8 cellular contexts compared by ENCODE assay signal in genomic region chr6:55276745-55277627, GRCh38. TPM values are rescaled to one million over a fixed set of nuclear protein-coding genes. Genes with fewer than 3 reads are reported as not detected.
DNase-seq lines count a peak whose midpoint lies in the region; ATAC-seq and TF ChIP-seq lines count a peak whose summit lies in the region.

No MANE protein-coding gene starts in this region.

- H3K4me1 Mint-ChIP-seq in activated CD4-positive, alpha-beta T cell treated with anti-CD3 and anti-CD28 coated beads, Interleukin-2, amount 10 ng/mL, durations not matched to agents 24 days and 14 days = no peaks in the 10 kb centered on the region

- H3K27me3 ChIP-seq in tibial artery = no peaks in the 10 kb centered on the region

- peak; percentile 58 for DNase-seq in activated CD4-positive, alpha-beta T cell treated with anti-CD3 and anti-CD28 coated beads, Interleukin-2, amount 10 ng/mL, durations not matched to agents 24 days and 14 days
- no peak for DNase-seq in activated CD4-positive, alpha-beta T cell treated with anti-CD3 and anti-CD28 coated beads for 1 hour
- DNase-seq in NCI-H510A (lab: John Stamatoyannopoulos, UW) = peak; percentile 34
- DNase-seq in astrocyte of the spinal cord (ENCODE audit: low read depth, low spot score) = peak; percentile 74
- peak; percentile 55 for DNase-seq in inferior parietal cortex (ENCODE audit: extremely low spot score)
- DNase-seq in tibial artery = no peak
- no peak for DNase-seq in stimulated activated naive CD8-positive, alpha-beta T cell treated with anti-CD3 and anti-CD28 coated beads, Interleukin-15, Interleukin-2, amounts not matched to agents 100 U/mL and 50 U/mL, for 24 hours

- ATAC-seq in HG03159 (IDR thresholded peaks at IDR 0.05; ENCODE audit: unreplicated experiment) = peak; percentile 89
- no peak for ATAC-seq in stimulated activated naive CD8-positive, alpha-beta T cell treated with anti-CD3 and anti-CD28 coated beads, Interleukin-15, Interleukin-2, amounts not matched to agents 100 U/mL and 50 U/mL, for 24 hours

- no peaks in the 10 kb centered on the region for H3K4me1 ChIP-seq in tibial artery

- H3K9me3 ChIP-seq in tibial artery = no peaks in the 10 kb centered on the region

- H3K36me3 ChIP-seq in tibial artery = no peaks in the 10 kb centered on the region

- H3K36me3 Mint-ChIP-seq in activated CD4-positive, alpha-beta T cell treated with anti-CD3 and anti-CD28 coated beads, Interleukin-2, amount 10 ng/mL, durations not matched to agents 24 days and 14 days (ENCODE audit: low read depth) = no peaks in the 10 kb centered on the region

- no peaks in the 10 kb centered on the region for H3K9me3 Mint-ChIP-seq in activated CD4-positive, alpha-beta T cell treated with anti-CD3 and anti-CD28 coated beads, Interleukin-2, amount 10 ng/mL, durations not matched to agents 24 days and 14 days

- no peak overlapping the region for H3K27ac ChIP-seq in tibial artery

- in situ Hi-C loops in astrocyte of the spinal cord (cut with HindIII; ENCODE audit: low sequenced_read_pairs) = no loop called here

- intact Hi-C loops in activated CD4-positive, alpha-beta T cell treated with anti-CD3 and anti-CD28 coated beads, Interleukin-2, amount 10 ng/mL, durations not matched to agents 24 days and 14 days (cut with micrococcal nuclease) = loop anchor here (5.0 kb wide), 1 partner anchor 610 kb away; no protein-coding TSS in a partner anchor
- intact Hi-C loops in tibial artery (cut with DNase I; ENCODE audit: low total_unique reads) = no loop called here

- H3K4me3 ChIP-seq in astrocyte of the spinal cord (ENCODE audit: low read depth, low read length) = no peak overlapping the region
- H3K4me3 ChIP-seq in tibial artery = no peak overlapping the region

- TF ChIP-seq CTCF in astrocyte of the spinal cord (IDR thresholded peaks at IDR 0.05; ENCODE audit: low read depth, low read length) = peak; percentile 67
- TF ChIP-seq CTCF in tibial artery (IDR thresholded peaks at IDR 0.05) = peak; percentile 20 to 30

- no peaks in the 10 kb centered on the region for H3K27me3 Mint-ChIP-seq in activated CD4-positive, alpha-beta T cell treated with anti-CD3 and anti-CD28 coated beads, Interleukin-2, amount 10 ng/mL, durations not matched to agents 24 days and 14 days

- H3K27ac Mint-ChIP-seq in activated CD4-positive, alpha-beta T cell treated with anti-CD3 and anti-CD28 coated beads, Interleukin-2, amount 10 ng/mL, durations not matched to agents 24 days and 14 days = no peak overlapping the region

- H3K4me3 Mint-ChIP-seq in activated CD4-positive, alpha-beta T cell treated with anti-CD3 and anti-CD28 coated beads, Interleukin-2, amount 10 ng/mL, durations not matched to agents 24 days and 14 days = no peak overlapping the region

RNA-seq across cellular contexts. Expression of gene GFRAL, which starts 50.3 kb away (rescaled TPM):
- total RNA-seq in activated CD4-positive, alpha-beta T cell treated with anti-CD3 and anti-CD28 coated beads, Interleukin-2, amount 10 ng/mL, durations not matched to agents 24 days and 14 days = not detected in 2 replicates

Comparison
In these comparisons a context has a peak if more than half of its experiments do, and no peak if none do; other contexts are left out.
1. DNase-seq: peak in activated CD4-positive, alpha-beta T cell treated with anti-CD3 and anti-CD28 coated beads, Interleukin-2, amount 10 ng/mL, durations not matched to agents 24 days and 14 days (single experiment), NCI-H510A (single experiment), astrocyte of the spinal cord (single experiment) and inferior parietal cortex (single experiment); none in activated CD4-positive, alpha-beta T cell treated with anti-CD3 and anti-CD28 coated beads for 1 hour (single experiment), tibial artery (0 of 2) and stimulated activated naive CD8-positive, alpha-beta T cell treated with anti-CD3 and anti-CD28 coated beads, Interleukin-15, Interleukin-2, amounts not matched to agents 100 U/mL and 50 U/mL, for 24 hours (single experiment).